14 cellular contexts compared by ENCODE assay signal in the genomic region with DNA sequence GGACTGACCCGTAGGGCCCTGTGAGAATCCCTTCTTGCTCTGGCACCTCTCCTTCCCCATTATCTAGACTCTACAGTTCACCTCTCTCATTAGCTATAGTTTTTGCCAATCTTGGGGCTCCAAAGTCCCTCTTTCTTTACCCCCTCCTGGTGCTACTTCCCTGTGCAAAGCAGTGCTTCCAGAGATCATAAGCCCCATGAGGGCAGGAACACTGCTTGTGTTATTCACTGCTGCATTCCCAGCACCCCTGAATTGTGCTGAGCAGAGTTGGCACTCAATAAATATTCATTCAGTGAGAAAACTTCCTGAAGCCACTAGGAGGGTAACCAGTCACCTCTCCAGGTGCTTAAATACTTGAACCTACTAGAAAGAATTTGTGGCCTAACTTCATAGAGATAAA. TPM values are rescaled to one million over a fixed set of nuclear protein-coding genes. Genes with fewer than 3 reads are reported as not detected.
DNase-seq lines count a peak whose midpoint lies in the region; ATAC-seq and TF ChIP-seq lines count a peak whose summit lies in the region.
"Had no signal": no experiment of that assay in that cellular context is flagged by ENCODE, and none has a peak within 500 bp of the region (broad histone marks: within the 10 kb centered on the region; RNA-seq: fewer than 3 reads in every experiment).

No MANE protein-coding gene starts in this region.

- TF ChIP-seq EP300 in transverse colon (IDR thresholded peaks at IDR 0.05; ENCODE audit: low read depth) = no peak

- intact Hi-C loops in transverse colon (cut with DNase I; ENCODE audit: low total_unique reads) = loop anchor here (2.0 to 5.0 kb wide), 2 partner anchors 54 to 62 kb away; no protein-coding TSS in a partner anchor

- peak overlapping the region; percentile 18 for H3K27ac Mint-ChIP-seq in activated naive CD4-positive, alpha-beta T cell treated with anti-CD3 and anti-CD28 coated beads, Interleukin-2, amount 50 U/mL, for 24 hours
- H3K27ac Mint-ChIP-seq in WTC11 (no peak overlapping the region), HFFc6 (no peak overlapping the region)

- peak overlapping the region; percentile 89 for H3K4me3 Mint-ChIP-seq in activated naive CD4-positive, alpha-beta T cell treated with anti-CD3 and anti-CD28 coated beads, Interleukin-2, amount 50 U/mL, for 24 hours
- H3K4me3 Mint-ChIP-seq in WTC11 (peak overlapping the region; percentile 90; the same call in 1 of the 2 replicates), HFFc6 (no peak overlapping the region)

- TF ChIP-seq POLR2A in transverse colon (IDR thresholded peaks at IDR 0.05) = no peak

- CTCF ChIA-PET in WTC11 (lab: Charles Lee) = no interaction called here

- in situ Hi-C loops in transverse colon (cut with MboI; ENCODE audit: low pct_ligation_motif_present in 1 of 4, low pct_unique_long_range_greater_than_20kb in 1 of 4, low sequenced_read_pairs in 3 of 4) = loop anchor here in 1 of 4 donors (5.0 to 10.0 kb wide), 2 partner anchors 63 to 64 kb away; a partner anchor contains a TSS

- H3K27me3 ChIP-seq in muscle layer of duodenum (ENCODE audit: low read depth, low read length) (no peaks in the 10 kb centered on the region), transverse colon (no peaks in the 10 kb centered on the region)
- H3K27me3 ChIP-seq: ovary had no signal

- TF ChIP-seq CTCF in WTC11 (IDR thresholded peaks at IDR 0.05) (no peak), transverse colon (IDR thresholded peaks at IDR 0.05) (no peak), HFFc6 (IDR thresholded peaks at IDR 0.05) (no peak)

- H3K4me3 ChIP-seq in muscle layer of duodenum (ENCODE audit: low read depth in 1 of 2, low read length in 2 of 2) (peak overlapping the region in 1 of 2 donors; percentile 72), transverse colon (no peak overlapping the region)

- H3K9me3 ChIP-seq in muscle layer of duodenum (ENCODE audit: control insufficient read depth in 1 of 2, low read length in 2 of 2) = no peaks in the 10 kb centered on the region
- H3K9me3 ChIP-seq in transverse colon = no peaks in the 10 kb centered on the region
- H3K9me3 ChIP-seq: ovary had no signal

- peaks cover 14 to 19% of the 10 kb centered on the region in 2 donors for H3K4me1 ChIP-seq in muscle layer of duodenum (ENCODE audit: control insufficient read depth in 1 of 2, insufficient read depth in 2 of 2, low read length in 2 of 2)
- H3K4me1 ChIP-seq in transverse colon = peaks cover 18 to 24% (median 21%) of the 10 kb centered on the region in 4 donors

- POLR2A ChIA-PET in WTC11 (lab: Charles Lee) = no interaction called here

- H3K36me3 ChIP-seq in muscle layer of duodenum (ENCODE audit: control insufficient read depth in 1 of 2, insufficient read depth in 2 of 2, low read length in 2 of 2) (peaks cover 0 to 8% of the 10 kb centered on the region in 2 donors), transverse colon (no peaks in the 10 kb centered on the region)
- H3K36me3 ChIP-seq: ovary had no signal

- no peaks in the 10 kb centered on the region for H3K27me3 Mint-ChIP-seq in activated naive CD4-positive, alpha-beta T cell treated with anti-CD3 and anti-CD28 coated beads, Interleukin-2, amount 50 U/mL, for 24 hours
- no peaks in the 10 kb centered on the region; the same call in 1 of the 2 replicates for H3K27me3 Mint-ChIP-seq in WTC11 (ENCODE audit: low read depth)
- peaks cover 2% of the 10 kb centered on the region for H3K27me3 Mint-ChIP-seq in HFFc6 (ENCODE audit: insufficient read depth)

- H3K9me3 Mint-ChIP-seq in activated naive CD4-positive, alpha-beta T cell treated with anti-CD3 and anti-CD28 coated beads, Interleukin-2, amount 50 U/mL, for 24 hours = no peaks in the 10 kb centered on the region
- H3K9me3 Mint-ChIP-seq in WTC11 (no peaks in the 10 kb centered on the region), HFFc6 (no peaks in the 10 kb centered on the region)
- H3K9me3 Mint-ChIP-seq: activated T-cell treated with anti-CD3 and anti-CD28 coated beads, Interleukin-2, amount 50 U/mL, for 72 hours had no signal

- H3K4me1 Mint-ChIP-seq in activated naive CD4-positive, alpha-beta T cell treated with anti-CD3 and anti-CD28 coated beads, Interleukin-2, amount 50 U/mL, for 24 hours = peaks cover 32% of the 10 kb centered on the region
- H3K4me1 Mint-ChIP-seq in WTC11 (peaks cover 21% of the 10 kb centered on the region), HFFc6 (ENCODE audit: low read depth) (peaks cover 25% of the 10 kb centered on the region)

- 93% methylated on average over 1 of the region's 1 CpG; no CpG with 5 or more reads in 1 of the 2 donors for WGBS in transverse colon (ENCODE audit: low coverage in 1 of 2), 2 donors

- H3K27ac ChIP-seq in muscle layer of duodenum (ENCODE audit: low read length) = peak overlapping the region; percentile 96
- H3K27ac ChIP-seq in transverse colon = peak overlapping the region; percentile 99 to 100 (median 100)

- no peak for DNase-seq in activated naive CD4-positive, alpha-beta T cell treated with anti-CD3 and anti-CD28 coated beads, Interleukin-2, amount 50 U/mL, for 16 hours
- no peak for DNase-seq in WTC11 (ENCODE audit: low spot score)
- no peak for DNase-seq in transverse colon
- DNase-seq in HCEC 1CT = no peak
- DNase-seq in HFFc6 = no peak
- no peak for DNase-seq in RKO (ENCODE audit: low spot score)
- DNase-seq: activated CD4-positive, alpha-beta T cell treated with anti-CD3 and anti-CD28 coated beads for 48 hours; activated T-cell treated with anti-CD3 and anti-CD28 coated beads, Interleukin-2, amount 50 U/mL, for 72 hours; amygdala; NCI-H1694 treated with DMSO at 0.1 percent for 48 hours; ovary; trophoblast cell had no signal

- ATAC-seq in WTC11 = no peak
- ATAC-seq: activated T-cell treated with anti-CD3 and anti-CD28 coated beads, Interleukin-2, amount 50 U/mL, for 72 hours had no signal

- peaks cover 12% of the 10 kb centered on the region for H3K36me3 Mint-ChIP-seq in activated naive CD4-positive, alpha-beta T cell treated with anti-CD3 and anti-CD28 coated beads, Interleukin-2, amount 50 U/mL, for 24 hours
- peaks cover 37% of the 10 kb centered on the region for H3K36me3 Mint-ChIP-seq in WTC11
- peaks cover 11% of the 10 kb centered on the region; the same call in 1 of the 2 replicates for H3K36me3 Mint-ChIP-seq in HFFc6 (ENCODE audit: low read depth)

TF ChIP-seq in WTC11, 78 proteins besides CTCF, POLR2A, EP300 and RAD21 (continues in another document):
- TF ChIP-seq PRRX2 (CRISPR knock-in tag; IDR thresholded peaks at IDR 0.05) (no peak), ETV6 (CRISPR knock-in tag; IDR thresholded peaks at IDR 0.05) (no peak), TP53 (CRISPR knock-in tag; IDR thresholded peaks at IDR 0.05) (no peak), SMAD4 (CRISPR knock-in tag; IDR thresholded peaks at IDR 0.05) (no peak), NR2C2 (CRISPR knock-in tag; IDR thresholded peaks at IDR 0.05) (no peak)
- TF ChIP-seq, protein P1, sequence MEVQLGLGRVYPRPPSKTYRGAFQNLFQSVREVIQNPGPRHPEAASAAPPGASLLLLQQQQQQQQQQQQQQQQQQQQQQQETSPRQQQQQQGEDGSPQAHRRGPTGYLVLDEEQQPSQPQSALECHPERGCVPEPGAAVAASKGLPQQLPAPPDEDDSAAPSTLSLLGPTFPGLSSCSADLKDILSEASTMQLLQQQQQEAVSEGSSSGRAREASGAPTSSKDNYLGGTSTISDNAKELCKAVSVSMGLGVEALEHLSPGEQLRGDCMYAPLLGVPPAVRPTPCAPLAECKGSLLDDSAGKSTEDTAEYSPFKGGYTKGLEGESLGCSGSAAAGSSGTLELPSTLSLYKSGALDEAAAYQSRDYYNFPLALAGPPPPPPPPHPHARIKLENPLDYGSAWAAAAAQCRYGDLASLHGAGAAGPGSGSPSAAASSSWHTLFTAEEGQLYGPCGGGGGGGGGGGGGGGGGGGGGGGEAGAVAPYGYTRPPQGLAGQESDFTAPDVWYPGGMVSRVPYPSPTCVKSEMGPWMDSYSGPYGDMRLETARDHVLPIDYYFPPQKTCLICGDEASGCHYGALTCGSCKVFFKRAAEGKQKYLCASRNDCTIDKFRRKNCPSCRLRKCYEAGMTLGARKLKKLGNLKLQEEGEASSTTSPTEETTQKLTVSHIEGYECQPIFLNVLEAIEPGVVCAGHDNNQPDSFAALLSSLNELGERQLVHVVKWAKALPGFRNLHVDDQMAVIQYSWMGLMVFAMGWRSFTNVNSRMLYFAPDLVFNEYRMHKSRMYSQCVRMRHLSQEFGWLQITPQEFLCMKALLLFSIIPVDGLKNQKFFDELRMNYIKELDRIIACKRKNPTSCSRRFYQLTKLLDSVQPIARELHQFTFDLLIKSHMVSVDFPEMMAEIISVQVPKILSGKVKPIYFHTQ (CRISPR knock-in tag; IDR thresholded peaks at IDR 0.05) = no peak
- TF ChIP-seq, protein P2, sequence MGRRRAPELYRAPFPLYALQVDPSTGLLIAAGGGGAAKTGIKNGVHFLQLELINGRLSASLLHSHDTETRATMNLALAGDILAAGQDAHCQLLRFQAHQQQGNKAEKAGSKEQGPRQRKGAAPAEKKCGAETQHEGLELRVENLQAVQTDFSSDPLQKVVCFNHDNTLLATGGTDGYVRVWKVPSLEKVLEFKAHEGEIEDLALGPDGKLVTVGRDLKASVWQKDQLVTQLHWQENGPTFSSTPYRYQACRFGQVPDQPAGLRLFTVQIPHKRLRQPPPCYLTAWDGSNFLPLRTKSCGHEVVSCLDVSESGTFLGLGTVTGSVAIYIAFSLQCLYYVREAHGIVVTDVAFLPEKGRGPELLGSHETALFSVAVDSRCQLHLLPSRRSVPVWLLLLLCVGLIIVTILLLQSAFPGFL (CRISPR knock-in tag; IDR thresholded peaks at IDR 0.05; ENCODE audit: borderline replicate concordance) = no peak
- TF ChIP-seq, protein P3, sequence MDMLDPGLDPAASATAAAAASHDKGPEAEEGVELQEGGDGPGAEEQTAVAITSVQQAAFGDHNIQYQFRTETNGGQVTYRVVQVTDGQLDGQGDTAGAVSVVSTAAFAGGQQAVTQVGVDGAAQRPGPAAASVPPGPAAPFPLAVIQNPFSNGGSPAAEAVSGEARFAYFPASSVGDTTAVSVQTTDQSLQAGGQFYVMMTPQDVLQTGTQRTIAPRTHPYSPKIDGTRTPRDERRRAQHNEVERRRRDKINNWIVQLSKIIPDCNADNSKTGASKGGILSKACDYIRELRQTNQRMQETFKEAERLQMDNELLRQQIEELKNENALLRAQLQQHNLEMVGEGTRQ (CRISPR knock-in tag; IDR thresholded peaks at IDR 0.05) = no peak
- TF ChIP-seq, protein P4, sequence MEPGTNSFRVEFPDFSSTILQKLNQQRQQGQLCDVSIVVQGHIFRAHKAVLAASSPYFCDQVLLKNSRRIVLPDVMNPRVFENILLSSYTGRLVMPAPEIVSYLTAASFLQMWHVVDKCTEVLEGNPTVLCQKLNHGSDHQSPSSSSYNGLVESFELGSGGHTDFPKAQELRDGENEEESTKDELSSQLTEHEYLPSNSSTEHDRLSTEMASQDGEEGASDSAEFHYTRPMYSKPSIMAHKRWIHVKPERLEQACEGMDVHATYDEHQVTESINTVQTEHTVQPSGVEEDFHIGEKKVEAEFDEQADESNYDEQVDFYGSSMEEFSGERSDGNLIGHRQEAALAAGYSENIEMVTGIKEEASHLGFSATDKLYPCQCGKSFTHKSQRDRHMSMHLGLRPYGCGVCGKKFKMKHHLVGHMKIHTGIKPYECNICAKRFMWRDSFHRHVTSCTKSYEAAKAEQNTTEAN (CRISPR knock-in tag; IDR thresholded peaks at IDR 0.05) = no peak

RNA-seq across cellular contexts. Expression of a gene that starts 2.1 kb away (rescaled TPM):
- total RNA-seq in WTC11 (2021) = 894 to 987 TPM (median 963 TPM) in 3 replicates
- 100 to 1,000 TPM; 128 to 557 (median 501) TPM for total RNA-seq in transverse colon
- 100 to 1,000 TPM; 307 to 338 (median 326) TPM for total RNA-seq in HFFc6 (2021; fragmentation: NEBNext Ultra II Directional; extraction: Animal tissue kit (Norgen Biotek cat#: 25700))
